Comparison of ENCODE assay signal across 20 cellular contexts in genomic region chr1:237383825-237384612, GRCh38.
DNase-seq lines count a peak whose midpoint lies in the region; ATAC-seq and TF ChIP-seq lines count a peak whose summit lies in the region.
"Had no signal": no experiment of that assay in that cellular context is flagged by ENCODE, and none has a peak within 500 bp of the region (broad histone marks: within the 10 kb centered on the region; RNA-seq: fewer than 3 reads in every experiment).

No MANE protein-coding gene starts in this region.

- DNase-seq in HFFc6 (peak; percentile 12), astrocyte of the spinal cord (ENCODE audit: low read depth, low spot score) (peak; percentile 9), fibroblast of villous mesenchyme (ENCODE audit: low read depth) (peak; percentile 18), stromal cell of bone marrow (ENCODE audit: low read depth) (peak; percentile 18), activated gamma-delta T cell treated with Interleukin-2 at 50 U/mL for 16 hours (no peak)
- DNase-seq in activated CD4-positive, alpha-beta T cell treated with anti-CD3 and anti-CD28 coated beads, Interleukin-2, amount 50 U/mL, for 4 hours = no peak
- DNase-seq: activated CD4-positive, alpha-beta memory T cell treated with anti-CD3 and anti-CD28 coated beads for 36 hours; amniotic stem cell; MM.1S; natural killer cell; NCI-H187 treated with DMSO at 0.1 percent for 48 hours; NCI-H524; PC-3; psoas muscle; stimulated activated naive CD8-positive, alpha-beta T cell treated with anti-CD3 and anti-CD28 coated beads, Interleukin-15, amount 100 ng/mL, for 72 hours had no signal

- TF ChIP-seq CTCF in HFFc6 (IDR thresholded peaks at IDR 0.05) (no peak), astrocyte of the spinal cord (IDR thresholded peaks at IDR 0.05; ENCODE audit: low read depth, low read length) (no peak), fibroblast of villous mesenchyme (IDR thresholded peaks at IDR 0.05; ENCODE audit: insufficient read depth, low read depth, low read length) (no peak)

- H3K9me3 Mint-ChIP-seq in HFFc6 = no peaks in the 10 kb centered on the region
- H3K9me3 Mint-ChIP-seq: activated CD4-positive, alpha-beta memory T cell treated with anti-CD3 and anti-CD28 coated beads for 36 hours; activated T-helper 1 cell treated with anti-CD3 and anti-CD28 coated beads, Interleukin-12 subunit alpha, Interleukin-12 subunit beta, Interleukin-2, Interleukin-4 antibody, amounts not matched to agents 30 ng/mL and 10 ng/mL and 1 ng/mL, durations not matched to agents 14 hours and 24 hours and 36 hours; dendritic cell treated with granulocyte-macrophage colony-stimulating factor and Interleukin-4, amounts not matched to agents 40 ng/mL and 50 ng/mL, for 4 days; natural killer cell; stimulated activated naive CD8-positive, alpha-beta T cell treated with anti-CD3 and anti-CD28 coated beads, Interleukin-15, amount 100 ng/mL, for 72 hours had no signal

- H3K27ac Mint-ChIP-seq in HFFc6 = no peak overlapping the region
- H3K27ac Mint-ChIP-seq: activated CD4-positive, alpha-beta memory T cell treated with anti-CD3 and anti-CD28 coated beads for 36 hours; activated T-helper 1 cell treated with anti-CD3 and anti-CD28 coated beads, Interleukin-12 subunit alpha, Interleukin-12 subunit beta, Interleukin-2, Interleukin-4 antibody, amounts not matched to agents 30 ng/mL and 10 ng/mL and 1 ng/mL, durations not matched to agents 14 hours and 24 hours and 36 hours; dendritic cell treated with granulocyte-macrophage colony-stimulating factor and Interleukin-4, amounts not matched to agents 40 ng/mL and 50 ng/mL, for 4 days; natural killer cell; stimulated activated naive CD8-positive, alpha-beta T cell treated with anti-CD3 and anti-CD28 coated beads, Interleukin-15, amount 100 ng/mL, for 72 hours had no signal

- no peaks in the 10 kb centered on the region for H3K36me3 Mint-ChIP-seq in HFFc6 (ENCODE audit: low read depth)
- H3K36me3 Mint-ChIP-seq: activated CD4-positive, alpha-beta memory T cell treated with anti-CD3 and anti-CD28 coated beads for 36 hours; natural killer cell had no signal

- no peak for ATAC-seq in GM21528 (IDR thresholded peaks at IDR 0.05; ENCODE audit: low FRiP score, unreplicated experiment)
- ATAC-seq: esophagus mucosa; natural killer cell; PC-3; psoas muscle; stimulated activated naive CD8-positive, alpha-beta T cell treated with anti-CD3 and anti-CD28 coated beads, Interleukin-15, amount 100 ng/mL, for 72 hours had no signal

- in situ Hi-C loops in astrocyte of the spinal cord (cut with HindIII; ENCODE audit: low sequenced_read_pairs) = no loop called here

- H3K4me3 Mint-ChIP-seq in HFFc6 = peak overlapping the region; percentile 49
- H3K4me3 Mint-ChIP-seq: activated CD4-positive, alpha-beta memory T cell treated with anti-CD3 and anti-CD28 coated beads for 36 hours; activated T-helper 1 cell treated with anti-CD3 and anti-CD28 coated beads, Interleukin-12 subunit alpha, Interleukin-12 subunit beta, Interleukin-2, Interleukin-4 antibody, amounts not matched to agents 30 ng/mL and 10 ng/mL and 1 ng/mL, durations not matched to agents 14 hours and 24 hours and 36 hours; dendritic cell treated with granulocyte-macrophage colony-stimulating factor and Interleukin-4, amounts not matched to agents 40 ng/mL and 50 ng/mL, for 4 days; natural killer cell; stimulated activated naive CD8-positive, alpha-beta T cell treated with anti-CD3 and anti-CD28 coated beads, Interleukin-15, amount 100 ng/mL, for 72 hours had no signal

- no peak overlapping the region for H3K4me3 ChIP-seq in astrocyte of the spinal cord (ENCODE audit: low read depth, low read length)
- H3K4me3 ChIP-seq in fibroblast of villous mesenchyme (ENCODE audit: low read depth, low read length) = no peak overlapping the region
- H3K4me3 ChIP-seq: lung, psoas muscle had no signal

- peaks cover 10% of the 10 kb centered on the region for H3K4me1 Mint-ChIP-seq in HFFc6 (ENCODE audit: low read depth)
- H3K4me1 Mint-ChIP-seq: natural killer cell; stimulated activated naive CD8-positive, alpha-beta T cell treated with anti-CD3 and anti-CD28 coated beads, Interleukin-15, amount 100 ng/mL, for 72 hours had no signal

- H3K27me3 Mint-ChIP-seq in HFFc6 (ENCODE audit: insufficient read depth) = no peaks in the 10 kb centered on the region
- H3K27me3 Mint-ChIP-seq: dendritic cell treated with granulocyte-macrophage colony-stimulating factor and Interleukin-4, amounts not matched to agents 40 ng/mL and 50 ng/mL, for 4 days; stimulated activated naive CD8-positive, alpha-beta T cell treated with anti-CD3 and anti-CD28 coated beads, Interleukin-15, amount 100 ng/mL, for 72 hours had no signal

Comparison
In these comparisons a context has a peak if more than half of its experiments do, and no peak if none do; other contexts are left out.
1. DNase-seq: peak in HFFc6 (single experiment), astrocyte of the spinal cord (single experiment), fibroblast of villous mesenchyme (single experiment) and stromal cell of bone marrow (single experiment); none in activated CD4-positive, alpha-beta T cell treated with anti-CD3 and anti-CD28 coated beads, Interleukin-2, amount 50 U/mL, for 4 hours (0 of 2) and activated gamma-delta T cell treated with Interleukin-2 at 50 U/mL for 16 hours (single experiment).